Comparison of ENCODE assay signal across 17 cellular contexts in genomic region chr12:43131304-43131703, GRCh38.
"Had no signal": no experiment of that assay in that cellular context is flagged by ENCODE, and none has a peak within 500 bp of the region (broad histone marks: within the 10 kb centered on the region; RNA-seq: fewer than 3 reads in every experiment).

No MANE protein-coding gene starts in this region.

- H3K4me1 ChIP-seq: gastroesophageal sphincter, uterus had no signal

- H3K36me3 ChIP-seq: gastroesophageal sphincter, ovary, uterus, WERI-Rb-1 had no signal

- H3K4me3 Mint-ChIP-seq: activated naive CD4-positive, alpha-beta T cell treated with anti-CD3 and anti-CD28 coated beads for 36 hours; central memory CD8-positive, alpha-beta T cell; stimulated activated naive CD8-positive, alpha-beta T cell treated with anti-CD3 and anti-CD28 coated beads, Interleukin-15, Interleukin-2, amounts not matched to agents 100 ng/mL and 50 ng/mL, for 24 hours had no signal

- ATAC-seq: gastroesophageal sphincter, left ventricle myocardium superior had no signal

- H3K27me3 ChIP-seq: gastroesophageal sphincter, ovary, uterus had no signal

- H3K27ac ChIP-seq: epithelial cell of prostate, gastroesophageal sphincter, ovary, uterus, WERI-Rb-1 had no signal

- H3K27me3 Mint-ChIP-seq: central memory CD8-positive, alpha-beta T cell; stimulated activated naive CD8-positive, alpha-beta T cell treated with anti-CD3 and anti-CD28 coated beads, Interleukin-15, Interleukin-2, amounts not matched to agents 100 ng/mL and 50 ng/mL, for 24 hours had no signal

- H3K4me1 Mint-ChIP-seq: central memory CD8-positive, alpha-beta T cell had no signal

- H3K9me3 Mint-ChIP-seq: activated naive CD4-positive, alpha-beta T cell treated with anti-CD3 and anti-CD28 coated beads for 36 hours; stimulated activated naive CD8-positive, alpha-beta T cell treated with anti-CD3 and anti-CD28 coated beads, Interleukin-15, Interleukin-2, amounts not matched to agents 100 ng/mL and 50 ng/mL, for 24 hours had no signal

- DNase-seq: activated CD4-positive, alpha-beta T cell treated with anti-CD3 and anti-CD28 coated beads for 4 hours; activated naive CD4-positive, alpha-beta T cell treated with anti-CD3 and anti-CD28 coated beads for 36 hours; cortex of kidney; effector memory CD4-positive, alpha-beta T cell; hippocampal formation; left ventricle myocardium superior; mesenchymal stem cell; ovary; stimulated activated CD4-positive, alpha-beta T cell treated with anti-CD3 and anti-CD28 coated beads, Interleukin-4, amount 100 ng/mL, for 1 hour; stimulated activated CD8-positive, alpha-beta memory T cell treated with anti-CD3 and anti-CD28 coated beads, Interleukin-4, amount 100 ng/mL, for 48 hours; uterus; WERI-Rb-1 had no signal

- H3K9me3 ChIP-seq: gastroesophageal sphincter, ovary, uterus had no signal

- H3K27ac Mint-ChIP-seq: activated naive CD4-positive, alpha-beta T cell treated with anti-CD3 and anti-CD28 coated beads for 36 hours; stimulated activated naive CD8-positive, alpha-beta T cell treated with anti-CD3 and anti-CD28 coated beads, Interleukin-15, Interleukin-2, amounts not matched to agents 100 ng/mL and 50 ng/mL, for 24 hours had no signal

- H3K4me3 ChIP-seq: gastroesophageal sphincter, ovary, uterus had no signal

- FAIRE-seq: islet of Langerhans had no signal
